In genomic region chr20:49989234-49990065, GRCh38 we compare ENCODE assay signal across 9 cellular contexts. TPM values are rescaled to one million over a fixed set of nuclear protein-coding genes. Genes with fewer than 3 reads are reported as not detected.
A peak's percentile ranks its signal among the peaks of the same experiment; 100 is the strongest.
DNase-seq lines count a peak whose midpoint lies in the region; TF ChIP-seq lines count a peak whose summit lies in the region.
"Had no signal": no experiment of that assay in that cellular context is flagged by ENCODE, and none has a peak within 500 bp of the region (broad histone marks: within the 10 kb centered on the region; RNA-seq: fewer than 3 reads in every experiment).

No MANE protein-coding gene starts in this region.

- H3K4me1 ChIP-seq in iPS-18a (ENCODE audit: control insufficient read depth, low read depth, low read length) = peaks cover 43% of the 10 kb centered on the region
- peaks cover 32% of the 10 kb centered on the region for H3K4me1 ChIP-seq in skeletal muscle satellite cell (ENCODE audit: control insufficient read depth, insufficient read depth, low read length)

- DNase-seq in H4 (ENCODE audit: low spot score) (peak; percentile 96), astrocyte of the cerebellum (ENCODE audit: low read depth) (peak; percentile 63), NCI-H2171 (lab: John Stamatoyannopoulos, UW) (no peak), superior temporal gyrus (ENCODE audit: extremely low spot score) (no peak), SK-N-DZ (ENCODE audit: low spot score) (no peak)
- DNase-seq in activated effector memory CD4-positive, alpha-beta T cell treated with anti-CD3 and anti-CD28 coated beads, Interleukin-2, amount 50 U/mL, for 16 hours = no peak
- DNase-seq: NCI-H2029 treated with DMSO at 0.1 percent for 48 hours had no signal

- H3K4me3 ChIP-seq in astrocyte of the cerebellum (ENCODE audit: low read depth, low read length) (no peak overlapping the region), iPS-18a (ENCODE audit: low read length) (no peak overlapping the region), skeletal muscle satellite cell (ENCODE audit: low read length) (no peak overlapping the region)

- peak overlapping the region; percentile 45 for H3K4me2 ChIP-seq in skeletal muscle satellite cell (ENCODE audit: low read length)

- peak overlapping the region; percentile 16 for H3K9ac ChIP-seq in iPS-18a (ENCODE audit: low read length)
- peak overlapping the region; percentile 63 for H3K9ac ChIP-seq in skeletal muscle satellite cell (ENCODE audit: low read depth, low read length)

- H3K27me3 ChIP-seq in iPS-18a (ENCODE audit: control insufficient read depth, insufficient read depth, low read length) = no peaks in the 10 kb centered on the region
- no peaks in the 10 kb centered on the region for H3K27me3 ChIP-seq in skeletal muscle satellite cell (ENCODE audit: control insufficient read depth, insufficient read depth, low read length)

- peak overlapping the region; percentile 12 for H3K27ac ChIP-seq in iPS-18a (ENCODE audit: low read length)

- H3K9me3 ChIP-seq in iPS-18a (ENCODE audit: control insufficient read depth, low read depth, low read length) (no peaks in the 10 kb centered on the region), skeletal muscle satellite cell (replicated peaks; ENCODE audit: low read length) (no peaks in the 10 kb centered on the region)

- no peak for TF ChIP-seq CTCF in astrocyte of the cerebellum (IDR thresholded peaks at IDR 0.05; ENCODE audit: low read depth, low read length, missing control alignments)

- H3K36me3 ChIP-seq in iPS-18a (ENCODE audit: control insufficient read depth, low read depth, low read length) = no peaks in the 10 kb centered on the region
- no peaks in the 10 kb centered on the region for H3K36me3 ChIP-seq in skeletal muscle satellite cell (ENCODE audit: insufficient read depth, low read length)

- in situ Hi-C loops in astrocyte of the cerebellum (cut with HindIII; ENCODE audit: low sequenced_read_pairs) = loop anchor here (25.0 kb wide), 1 partner anchor 98 kb away; no protein-coding TSS in a partner anchor

RNA-seq across cellular contexts. Expression of gene SNAI1, which starts 6.7 kb away (rescaled TPM):
- total RNA-seq in H4 (2014; rRNA removed; shearing (Covaris generic)) = 5.5 and 10.5 TPM in 2 replicates
- under 0.01 TPM in 1 of 2 replicates, not detected in the other for total RNA-seq in skeletal muscle satellite cell (2012; rRNA removed)
- polyA plus RNA-seq in SK-N-DZ (2014; cell fraction: cytosol; rRNA removed) = 5.7 TPM in 2 replicates
- polyA plus RNA-seq in SK-N-DZ (2014; cell fraction: nucleus; rRNA removed) = 4.5 and 6.7 TPM in 2 replicates

RNA-seq across cellular contexts. Expression of gene RNF114, which starts 53.3 kb away (rescaled TPM):
- total RNA-seq in H4 (2014; rRNA removed; shearing (Covaris generic)) = 152 and 183 TPM in 2 replicates
- total RNA-seq in skeletal muscle satellite cell (2012; rRNA removed) = 81.4 and 126 TPM in 2 replicates
- polyA plus RNA-seq in SK-N-DZ (2014; cell fraction: cytosol; rRNA removed) = 138 and 182 TPM in 2 replicates
- polyA plus RNA-seq in SK-N-DZ (2014; cell fraction: nucleus; rRNA removed) = 121 and 145 TPM in 2 replicates

Comparison
In these comparisons a context has a peak if more than half of its experiments do, and no peak if none do; other contexts are left out.
1. DNase-seq: peak in H4 (single experiment) and astrocyte of the cerebellum (single experiment); none in NCI-H2171 (single experiment), superior temporal gyrus (single experiment), activated effector memory CD4-positive, alpha-beta T cell treated with anti-CD3 and anti-CD28 coated beads, Interleukin-2, amount 50 U/mL, for 16 hours (single experiment) and SK-N-DZ (single experiment).